21 cellular contexts compared by ENCODE assay signal in the genomic region with DNA sequence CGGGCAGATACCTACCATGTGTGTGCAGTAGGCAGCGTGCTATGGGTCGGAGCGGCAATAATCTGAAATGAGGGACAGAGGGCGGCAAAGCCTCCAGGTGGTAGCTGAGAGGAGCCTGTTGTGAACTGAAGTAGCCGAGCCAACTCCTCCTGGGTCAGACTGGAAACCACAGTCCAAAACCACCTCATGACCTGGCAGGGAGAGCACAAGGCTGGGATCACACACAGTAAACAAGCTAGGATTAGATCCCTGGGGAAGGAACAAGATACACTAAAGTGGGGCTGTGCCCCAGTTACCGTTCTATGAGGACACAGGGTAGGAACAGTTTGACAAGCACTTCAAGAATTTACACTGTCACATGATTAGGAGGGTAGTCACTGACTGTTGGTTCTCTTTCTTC. TPM values are rescaled to one million over a fixed set of nuclear protein-coding genes. Genes with fewer than 3 reads are reported as not detected.
DNase-seq lines count a peak whose midpoint lies in the region; ATAC-seq and TF ChIP-seq lines count a peak whose summit lies in the region.
"Had no signal": no experiment of that assay in that cellular context is flagged by ENCODE, and none has a peak within 500 bp of the region (broad histone marks: within the 10 kb centered on the region; RNA-seq: fewer than 3 reads in every experiment).

No MANE protein-coding gene starts in this region.

- H3K27me3 Mint-ChIP-seq in osteocyte (ENCODE audit: unreplicated experiment) (no peaks in the 10 kb centered on the region), natural killer cell (ENCODE audit: low read depth in 2 of 2) (no peaks in the 10 kb centered on the region)
- H3K27me3 Mint-ChIP-seq: dendritic cell treated with granulocyte-macrophage colony-stimulating factor and Interleukin-4, amounts not matched to agents 40 ng/mL and 50 ng/mL, for 4 days had no signal

- intact Hi-C loops in Right ventricle myocardium inferior (cut with DNase I) (loop anchor here (2.0 kb wide), 1 partner anchor 25 kb away; no protein-coding TSS in a partner anchor), cardiac septum (cut with DNase I) (no loop called here), natural killer cell (cut with micrococcal nuclease) (no loop called here), OCI-LY7 (cut with micrococcal nuclease; ENCODE audit: unreplicated experiment) (no loop called here)

- no peak overlapping the region for H3K27ac ChIP-seq in OCI-LY7 (ENCODE audit: low read depth, low read length, poor library complexity, severe bottlenecking)
- H3K27ac ChIP-seq: BLaER1 treated with 17β-estradiol and CSF1 and Interleukin-3, amounts not matched to agents 10 nM and 100 nM; body of pancreas; right lobe of liver had no signal

- no peaks in the 10 kb centered on the region for H3K9me3 ChIP-seq in OCI-LY7 (ENCODE audit: low read length)
- H3K9me3 ChIP-seq: BLaER1 treated with 17β-estradiol and CSF1 and Interleukin-3, amounts not matched to agents 10 nM and 100 nM; body of pancreas; right lobe of liver had no signal

- CTCF ChIA-PET in OCI-LY7 (lab: Charles Lee; ENCODE audit: unreplicated experiment) = no interaction called here

- no TSS peak for BruUV-seq in OCI-LY7 (replicated peaks; lab: Mats Ljungman, UMichigan)

- H4K20me1 ChIP-seq in OCI-LY7 (ENCODE audit: insufficient read depth, low read length) = no peaks in the 10 kb centered on the region; the same call in 1 of the 2 replicates

- TF ChIP-seq CTCF in fibroblast of mammary gland (conservative IDR thresholded peaks at IDR 0.05; ENCODE audit: control insufficient read depth, insufficient read depth, low read depth, low read length) = no peak
- TF ChIP-seq CTCF in osteocyte (IDR thresholded peaks at IDR 0.05) = no peak
- TF ChIP-seq CTCF in natural killer cell (IDR thresholded peaks at IDR 0.05) = no peak
- no peak for TF ChIP-seq CTCF in OCI-LY7 (conservative IDR thresholded peaks at IDR 0.05; ENCODE audit: low read length)

- H3K4me1 ChIP-seq in OCI-LY7 (ENCODE audit: insufficient read depth, low read length, poor library complexity, severe bottlenecking) = no peaks in the 10 kb centered on the region
- H3K4me1 ChIP-seq: BLaER1 treated with 17β-estradiol and CSF1 and Interleukin-3, amounts not matched to agents 10 nM and 100 nM; body of pancreas had no signal

- no peak overlapping the region for H3K4me3 Mint-ChIP-seq in osteocyte (ENCODE audit: unreplicated experiment)
- no peak overlapping the region for H3K4me3 Mint-ChIP-seq in natural killer cell
- H3K4me3 Mint-ChIP-seq: dendritic cell treated with granulocyte-macrophage colony-stimulating factor and Interleukin-4, amounts not matched to agents 40 ng/mL and 50 ng/mL, for 4 days had no signal

- H3K79me2 ChIP-seq in OCI-LY7 (ENCODE audit: insufficient read depth, low read depth, low read length) = no peaks in the 10 kb centered on the region

- no peak overlapping the region for H3K4me3 ChIP-seq in fibroblast of mammary gland (ENCODE audit: control insufficient read depth, low read depth, low read length)
- H3K4me3 ChIP-seq in OCI-LY7 (ENCODE audit: low read depth, low read length, poor library complexity, severe bottlenecking) = no peak overlapping the region
- H3K4me3 ChIP-seq: BLaER1 treated with 17β-estradiol and CSF1 and Interleukin-3, amounts not matched to agents 10 nM and 100 nM; body of pancreas; right lobe of liver had no signal

- no peaks in the 10 kb centered on the region for H3K9me2 ChIP-seq in OCI-LY7 (ENCODE audit: insufficient read depth, low read length)

- ATAC-seq in Right ventricle myocardium inferior = peak; percentile 84
- no peak for ATAC-seq in natural killer cell
- ATAC-seq in HG02981 (IDR thresholded peaks at IDR 0.05; ENCODE audit: unreplicated experiment) = no peak
- ATAC-seq: body of pancreas had no signal

- peaks cover 17% of the 10 kb centered on the region for H3K4me1 Mint-ChIP-seq in osteocyte (ENCODE audit: unreplicated experiment)
- peaks cover 7 to 12% of the 10 kb centered on the region in 2 donors for H3K4me1 Mint-ChIP-seq in natural killer cell

- no peak overlapping the region for H3K27ac Mint-ChIP-seq in osteocyte (ENCODE audit: unreplicated experiment)
- no peak overlapping the region for H3K27ac Mint-ChIP-seq in natural killer cell
- H3K27ac Mint-ChIP-seq: dendritic cell treated with granulocyte-macrophage colony-stimulating factor and Interleukin-4, amounts not matched to agents 40 ng/mL and 50 ng/mL, for 4 days had no signal

- POLR2A ChIA-PET in OCI-LY7 (lab: Charles Lee) = no interaction called here

- peaks cover 88% of the 10 kb centered on the region for H3K36me3 ChIP-seq in OCI-LY7 (ENCODE audit: insufficient read depth, low read length)

- H3K9me3 Mint-ChIP-seq in osteocyte (ENCODE audit: unreplicated experiment) = no peaks in the 10 kb centered on the region
- H3K9me3 Mint-ChIP-seq in natural killer cell = no peaks in the 10 kb centered on the region
- H3K9me3 Mint-ChIP-seq: dendritic cell treated with granulocyte-macrophage colony-stimulating factor and Interleukin-4, amounts not matched to agents 40 ng/mL and 50 ng/mL, for 4 days had no signal

- no peak overlapping the region for H3K4me2 ChIP-seq in OCI-LY7 (ENCODE audit: low read length)
- H3K4me2 ChIP-seq: BLaER1 treated with 17β-estradiol and CSF1 and Interleukin-3, amounts not matched to agents 10 nM and 100 nM had no signal

- H2AFZ ChIP-seq in OCI-LY7 (ENCODE audit: low read length) = no peak overlapping the region

- H3K36me3 Mint-ChIP-seq in osteocyte (ENCODE audit: unreplicated experiment) (peaks cover 58% of the 10 kb centered on the region), natural killer cell (peaks cover 30% of the 10 kb centered on the region)

- DNase-seq in Right ventricle myocardium inferior (ENCODE audit: missing footprints) = no peak
- DNase-seq in cardiac septum (ENCODE audit: low spot score) = no peak
- peak; percentile 59 for DNase-seq in fibroblast of mammary gland (ENCODE audit: low read depth)
- peak; percentile 68 for DNase-seq in osteocyte (ENCODE audit: extremely low spot score, unreplicated experiment)
- no peak for DNase-seq in midbrain (lab: John Stamatoyannopoulos, UW)
- no peak for DNase-seq in natural killer cell
- DNase-seq in OCI-LY7 (ENCODE audit: low spot score) = no peak
- DNase-seq: activated CD4-positive, alpha-beta T cell treated with anti-CD3 and anti-CD28 coated beads, Interleukin-2, amount 50 U/mL, for 1 hour; activated gamma-delta T cell treated with Interleukin-2 at 50 U/mL for 16 hours; activated T-cell treated with anti-CD3 and anti-CD28 coated beads for 4 hours; NCI-H1417; NCI-H2171; NCI-H526 treated with DMSO at 0.1 percent for 48 hours; nucleus accumbens; right lobe of liver; SHP77 treated with DMSO at 0.1 percent for 48 hours; stimulated activated naive CD4-positive, alpha-beta T cell treated with Interleukin-2 at 50 U/mL for 16 hours had no signal

RNA-seq across cellular contexts. Expression of a gene that starts 49.0 kb away (rescaled TPM):
- total RNA-seq in Right ventricle myocardium inferior (22.7 TPM), cardiac septum (21.2 TPM), osteocyte (45.6 and 47.7 TPM in 2 replicates), natural killer cell (10 to 100 TPM; 65.9 to 83.0 (median 82.3) TPM), OCI-LY7 (2022) (37.8 and 41.5 TPM in 2 replicates)
- total RNA-seq in OCI-LY7 (2014; rRNA removed; shearing (Covaris generic)) = 27.4 and 30.5 TPM in 2 replicates

RNA-seq across cellular contexts. Expression of a gene that starts 49.1 kb away (rescaled TPM):
- total RNA-seq in Right ventricle myocardium inferior = 37.6 TPM
- 36.6 TPM for total RNA-seq in cardiac septum
- 59.5 and 61.6 TPM in 2 replicates for total RNA-seq in osteocyte
- 10 to 100 TPM; 37.1 to 49.6 (median 40.4) TPM for total RNA-seq in natural killer cell
- total RNA-seq in OCI-LY7 (2014; rRNA removed; shearing (Covaris generic)) = 16.1 and 23.2 TPM in 2 replicates
- 62.1 and 62.3 TPM in 2 replicates for total RNA-seq in OCI-LY7 (2022)

RNA-seq across cellular contexts. Expression of a gene that starts 51.8 kb away (rescaled TPM):
- total RNA-seq in Right ventricle myocardium inferior = 7.6 TPM
- total RNA-seq in cardiac septum = 93.7 TPM
- 377 and 379 TPM in 2 replicates for total RNA-seq in osteocyte
- 1 to 10 TPM; 2.1 to 3.7 (median 3.0) TPM for total RNA-seq in natural killer cell
- total RNA-seq in OCI-LY7 (2014; rRNA removed; shearing (Covaris generic)) = 0.21 and 0.25 TPM in 2 replicates
- total RNA-seq in OCI-LY7 (2022) = 0.15 and 0.35 TPM in 2 replicates

Comparison
In these comparisons a context has a peak if more than half of its experiments do, and no peak if none do; other contexts are left out.
1. RNA of a gene that starts 51.8 kb away (total RNA-seq): 377 to 379 TPM in osteocyte and 93.7 TPM in cardiac septum (single experiment); 7.6 TPM in Right ventricle myocardium inferior (single experiment), 2.1 to 3.7 TPM in natural killer cell and 0.15 to 0.35 TPM in OCI-LY7; every median in the first group is over 10 times any median in the second.
2. DNase-seq: peak in fibroblast of mammary gland (single experiment) and osteocyte (single experiment); none in Right ventricle myocardium inferior (single experiment), cardiac septum (single experiment), midbrain (single experiment), natural killer cell (single experiment) and OCI-LY7 (single experiment).